Comparison of ENCODE assay signal across 1 cellular context in the genomic region with DNA sequence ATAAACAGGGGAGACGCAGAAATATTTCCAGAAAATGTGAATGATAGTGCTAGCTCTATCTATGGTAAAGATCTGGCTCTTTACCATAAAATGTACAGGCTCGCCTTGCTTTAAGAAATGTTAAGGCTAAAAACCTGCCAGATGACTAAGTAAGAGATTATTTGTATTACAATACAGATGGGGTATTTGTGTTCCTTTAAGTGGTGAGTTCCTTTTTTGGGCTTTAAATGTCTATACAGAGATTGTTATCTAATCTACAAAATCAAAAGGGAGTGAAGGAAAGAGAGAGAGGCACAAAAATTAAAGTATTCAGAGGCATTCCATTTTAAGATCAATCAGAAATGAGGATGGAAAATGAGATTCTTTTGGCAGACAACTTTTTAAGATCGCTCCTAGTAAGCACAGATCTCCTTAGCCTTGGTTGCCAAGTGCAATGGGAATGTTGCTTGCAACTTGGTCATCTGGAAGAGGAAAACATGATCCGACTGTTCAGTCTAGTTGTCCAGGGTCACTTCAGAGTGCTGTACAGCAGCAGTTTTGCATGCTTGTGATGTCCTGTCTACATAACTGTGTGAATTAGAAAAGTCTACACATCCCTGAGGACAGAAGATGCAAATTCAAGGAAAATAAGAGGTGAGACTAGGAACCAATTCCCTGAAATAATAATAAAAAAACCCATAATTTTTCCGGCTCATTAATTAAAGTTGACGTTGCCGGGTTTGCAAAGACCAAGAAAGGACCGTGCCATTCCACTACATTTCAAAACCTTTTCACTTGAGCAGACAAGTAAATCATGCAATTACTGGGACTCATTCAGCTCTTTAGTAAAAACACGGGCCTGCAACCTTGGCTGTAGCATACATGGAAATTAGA.
TF ChIP-seq lines count a peak whose summit lies in the region.

No MANE protein-coding gene starts in this region.

TF ChIP-seq in SK-N-SH treated with all-trans-retinoic acid at 6 μM for 48 hours, 23 proteins besides CTCF, POLR2A, EP300 and RAD21 (continued from another document):
- TF ChIP-seq, protein P1, sequence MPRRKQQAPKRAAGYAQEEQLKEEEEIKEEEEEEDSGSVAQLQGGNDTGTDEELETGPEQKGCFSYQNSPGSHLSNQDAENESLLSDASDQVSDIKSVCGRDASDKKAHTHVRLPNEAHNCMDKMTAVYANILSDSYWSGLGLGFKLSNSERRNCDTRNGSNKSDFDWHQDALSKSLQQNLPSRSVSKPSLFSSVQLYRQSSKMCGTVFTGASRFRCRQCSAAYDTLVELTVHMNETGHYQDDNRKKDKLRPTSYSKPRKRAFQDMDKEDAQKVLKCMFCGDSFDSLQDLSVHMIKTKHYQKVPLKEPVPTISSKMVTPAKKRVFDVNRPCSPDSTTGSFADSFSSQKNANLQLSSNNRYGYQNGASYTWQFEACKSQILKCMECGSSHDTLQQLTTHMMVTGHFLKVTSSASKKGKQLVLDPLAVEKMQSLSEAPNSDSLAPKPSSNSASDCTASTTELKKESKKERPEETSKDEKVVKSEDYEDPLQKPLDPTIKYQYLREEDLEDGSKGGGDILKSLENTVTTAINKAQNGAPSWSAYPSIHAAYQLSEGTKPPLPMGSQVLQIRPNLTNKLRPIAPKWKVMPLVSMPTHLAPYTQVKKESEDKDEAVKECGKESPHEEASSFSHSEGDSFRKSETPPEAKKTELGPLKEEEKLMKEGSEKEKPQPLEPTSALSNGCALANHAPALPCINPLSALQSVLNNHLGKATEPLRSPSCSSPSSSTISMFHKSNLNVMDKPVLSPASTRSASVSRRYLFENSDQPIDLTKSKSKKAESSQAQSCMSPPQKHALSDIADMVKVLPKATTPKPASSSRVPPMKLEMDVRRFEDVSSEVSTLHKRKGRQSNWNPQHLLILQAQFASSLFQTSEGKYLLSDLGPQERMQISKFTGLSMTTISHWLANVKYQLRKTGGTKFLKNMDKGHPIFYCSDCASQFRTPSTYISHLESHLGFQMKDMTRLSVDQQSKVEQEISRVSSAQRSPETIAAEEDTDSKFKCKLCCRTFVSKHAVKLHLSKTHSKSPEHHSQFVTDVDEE (CRISPR knock-in tag; IDR thresholded peaks at IDR 0.05): no peak
- TF ChIP-seq, protein P2, sequence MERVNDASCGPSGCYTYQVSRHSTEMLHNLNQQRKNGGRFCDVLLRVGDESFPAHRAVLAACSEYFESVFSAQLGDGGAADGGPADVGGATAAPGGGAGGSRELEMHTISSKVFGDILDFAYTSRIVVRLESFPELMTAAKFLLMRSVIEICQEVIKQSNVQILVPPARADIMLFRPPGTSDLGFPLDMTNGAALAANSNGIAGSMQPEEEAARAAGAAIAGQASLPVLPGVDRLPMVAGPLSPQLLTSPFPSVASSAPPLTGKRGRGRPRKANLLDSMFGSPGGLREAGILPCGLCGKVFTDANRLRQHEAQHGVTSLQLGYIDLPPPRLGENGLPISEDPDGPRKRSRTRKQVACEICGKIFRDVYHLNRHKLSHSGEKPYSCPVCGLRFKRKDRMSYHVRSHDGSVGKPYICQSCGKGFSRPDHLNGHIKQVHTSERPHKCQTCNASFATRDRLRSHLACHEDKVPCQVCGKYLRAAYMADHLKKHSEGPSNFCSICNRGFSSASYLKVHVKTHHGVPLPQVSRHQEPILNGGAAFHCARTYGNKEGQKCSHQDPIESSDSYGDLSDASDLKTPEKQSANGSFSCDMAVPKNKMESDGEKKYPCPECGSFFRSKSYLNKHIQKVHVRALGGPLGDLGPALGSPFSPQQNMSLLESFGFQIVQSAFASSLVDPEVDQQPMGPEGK (CRISPR knock-in tag; IDR thresholded peaks at IDR 0.05; ENCODE audit: borderline replicate concordance): no peak
- TF ChIP-seq ZNF565 (CRISPR knock-in tag; conservative IDR thresholded peaks at IDR 0.05; ENCODE audit: low read depth) (no peak), BACH2 (CRISPR knock-in tag; IDR thresholded peaks at IDR 0.05; ENCODE audit: borderline replicate concordance) (no peak), ISL1 (CRISPR knock-in tag; IDR thresholded peaks at IDR 0.05) (no peak)
